8 cellular contexts compared by ENCODE assay signal in genomic region chr3:42654331-42655201, GRCh38. TPM values are rescaled to one million over a fixed set of nuclear protein-coding genes. Genes with fewer than 3 reads are reported as not detected.
DNase-seq lines count a peak whose midpoint lies in the region; ATAC-seq and TF ChIP-seq lines count a peak whose summit lies in the region.

No MANE protein-coding gene starts in this region.

- H3K4me3 Mint-ChIP-seq in activated T-cell treated with anti-CD3 and anti-CD28 coated beads, Interleukin-2, amount 50 U/mL, for 4 hours = peak overlapping the region; percentile 59
- H3K4me3 Mint-ChIP-seq in natural killer cell = peak overlapping the region; percentile 64

- H3K27ac Mint-ChIP-seq in natural killer cell = peak overlapping the region in 1 of 2 donors; percentile 20

- no peaks in the 10 kb centered on the region for H3K79me2 ChIP-seq in DOHH2 (ENCODE audit: control insufficient read depth, low read length)

- peak overlapping the region; percentile 46 for H3K4me2 ChIP-seq in DOHH2 (ENCODE audit: low read length)

- DNase-seq in HL-60 (ENCODE audit: low read depth in 1 of 2, low spot score in 1 of 2) (no peak), foreskin keratinocyte (no peak), natural killer cell (no peak), amniotic stem cell (lab: John Stamatoyannopoulos, UW) (no peak), HUDEP-2 (lab: John Stamatoyannopoulos, UW; ENCODE audit: unreplicated experiment in 76 of 76) (no peak)
- DNase-seq in activated T-cell treated with anti-CD3 and anti-CD28 coated beads, Interleukin-2, amount 50 U/mL, for 4 hours = no peak

- no peaks in the 10 kb centered on the region for H3K36me3 Mint-ChIP-seq in activated T-cell treated with anti-CD3 and anti-CD28 coated beads, Interleukin-2, amount 50 U/mL, for 4 hours (ENCODE audit: insufficient read depth)
- no peaks in the 10 kb centered on the region for H3K36me3 Mint-ChIP-seq in natural killer cell

- H3K9me3 ChIP-seq in DOHH2 (ENCODE audit: control insufficient read depth, insufficient read depth, low read length) = no peaks in the 10 kb centered on the region

- intact Hi-C loops in natural killer cell (cut with micrococcal nuclease) = no loop called here

- H3F3A ChIP-seq in DOHH2 (ENCODE audit: control insufficient read depth, insufficient read depth) = no peaks in the 10 kb centered on the region

- H3K4me1 ChIP-seq in DOHH2 (ENCODE audit: control insufficient read depth, low read length) (peaks cover 13% of the 10 kb centered on the region), foreskin keratinocyte (peaks cover 11% of the 10 kb centered on the region)

- no peaks in the 10 kb centered on the region for H3K9me3 Mint-ChIP-seq in activated T-cell treated with anti-CD3 and anti-CD28 coated beads, Interleukin-2, amount 50 U/mL, for 4 hours
- H3K9me3 Mint-ChIP-seq in natural killer cell = no peaks in the 10 kb centered on the region

- no peak overlapping the region for H3K27ac ChIP-seq in DOHH2 (ENCODE audit: low read depth, low read length)
- peak overlapping the region; percentile 39 for H3K27ac ChIP-seq in HL-60 (replicated peaks)
- H3K27ac ChIP-seq in foreskin keratinocyte = peak overlapping the region; percentile 71

- peak; percentile 64 to 72 for ATAC-seq in activated T-cell treated with anti-CD3 and anti-CD28 coated beads, Interleukin-2, amount 50 U/mL, for 4 hours
- ATAC-seq in foreskin keratinocyte (no peak), natural killer cell (peak; percentile 60 to 78 (median 76)), GM19035 (IDR thresholded peaks at IDR 0.05; ENCODE audit: unreplicated experiment) (no peak)

- no peaks in the 10 kb centered on the region for H3K27me3 Mint-ChIP-seq in activated T-cell treated with anti-CD3 and anti-CD28 coated beads, Interleukin-2, amount 50 U/mL, for 4 hours (ENCODE audit: low read depth)
- no peaks in the 10 kb centered on the region for H3K27me3 Mint-ChIP-seq in natural killer cell (ENCODE audit: low read depth in 2 of 2)

- TF ChIP-seq CTCF in DOHH2 (IDR thresholded peaks at IDR 0.05; ENCODE audit: low read depth, low read length, poor library complexity, severe bottlenecking) = peak; percentile 28
- TF ChIP-seq CTCF in HL-60 (IDR thresholded peaks at IDR 0.05; ENCODE audit: insufficient read depth, low read length) = no peak
- peak; percentile 34 for TF ChIP-seq CTCF in foreskin keratinocyte (conservative IDR thresholded peaks at IDR 0.05)
- TF ChIP-seq CTCF in natural killer cell (IDR thresholded peaks at IDR 0.05) = no peak

- H4K20me1 ChIP-seq in DOHH2 (ENCODE audit: control insufficient read depth, insufficient read depth, low read depth, low read length) = no peaks in the 10 kb centered on the region

- peaks cover 12% of the 10 kb centered on the region for H3K4me1 Mint-ChIP-seq in activated T-cell treated with anti-CD3 and anti-CD28 coated beads, Interleukin-2, amount 50 U/mL, for 4 hours (ENCODE audit: low read depth)
- peaks cover 0 to 47% of the 10 kb centered on the region in 2 donors for H3K4me1 Mint-ChIP-seq in natural killer cell

- no peaks in the 10 kb centered on the region for H3K9me2 ChIP-seq in DOHH2 (replicated peaks; ENCODE audit: control insufficient read depth, low read length)

- H3K36me3 ChIP-seq in DOHH2 (ENCODE audit: control insufficient read depth, low read length) = no peaks in the 10 kb centered on the region

- H3K27me3 ChIP-seq in DOHH2 (ENCODE audit: control insufficient read depth, low read length) = peaks cover 15% of the 10 kb centered on the region
- no peaks in the 10 kb centered on the region for H3K27me3 ChIP-seq in HL-60 (ENCODE audit: insufficient read depth, poor library complexity, severe bottlenecking)
- no peaks in the 10 kb centered on the region for H3K27me3 ChIP-seq in foreskin keratinocyte

- peak overlapping the region; percentile 28; the same call in 1 of the 2 replicates for H3K4me3 ChIP-seq in DOHH2 (ENCODE audit: low read length)
- peak overlapping the region; percentile 71 for H3K4me3 ChIP-seq in HL-60 (replicated peaks; ENCODE audit: insufficient read depth, low read length)

RNA-seq across cellular contexts. Expression of gene ZBTB47, which starts 1.1 kb away (rescaled TPM):
- under 1 TPM; 0.26 to 0.79 (median 0.56) TPM for total RNA-seq in activated T-cell treated with anti-CD3 and anti-CD28 coated beads, Interleukin-2, amount 50 U/mL, for 4 hours
- 7.7 and 8.7 TPM in 2 replicates for total RNA-seq in foreskin keratinocyte
- polyA plus RNA-seq in foreskin keratinocyte = 5.3 and 6.1 TPM in 2 replicates
- total RNA-seq in natural killer cell = 1 to 10 TPM; 2.1 to 3.0 (median 3.0) TPM

RNA-seq across cellular contexts. Expression of gene KLHL40, which starts 30.8 kb away (rescaled TPM):
- not detected for total RNA-seq in activated T-cell treated with anti-CD3 and anti-CD28 coated beads, Interleukin-2, amount 50 U/mL, for 4 hours
- total RNA-seq in foreskin keratinocyte = not detected in 2 replicates
- not detected in 2 replicates for polyA plus RNA-seq in foreskin keratinocyte
- not detected for total RNA-seq in natural killer cell

RNA-seq across cellular contexts. Expression of gene HHATL, which starts 48.0 kb away (rescaled TPM):
- not detected for total RNA-seq in activated T-cell treated with anti-CD3 and anti-CD28 coated beads, Interleukin-2, amount 50 U/mL, for 4 hours
- not detected in 2 replicates for total RNA-seq in foreskin keratinocyte
- polyA plus RNA-seq in foreskin keratinocyte = not detected in 2 replicates
- not detected for total RNA-seq in natural killer cell

RNA-seq across cellular contexts. Expression of gene NKTR, which starts 54.1 kb away (rescaled TPM):
- 10 to 100 TPM; 44.2 to 48.1 (median 46.7) TPM for total RNA-seq in activated T-cell treated with anti-CD3 and anti-CD28 coated beads, Interleukin-2, amount 50 U/mL, for 4 hours
- total RNA-seq in foreskin keratinocyte (24.7 and 26.9 TPM in 2 replicates), natural killer cell (100 to 1,000 TPM; 212 to 252 (median 217) TPM)
- polyA plus RNA-seq in foreskin keratinocyte = 3.3 and 3.5 TPM in 2 replicates

Comparison
In these comparisons a context has a peak if more than half of its experiments do, and no peak if none do; other contexts are left out.
1. CTCF ChIP-seq: peak in DOHH2 (single experiment) and foreskin keratinocyte (single experiment); none in HL-60 (single experiment) and natural killer cell (single experiment).
2. ATAC-seq: peak in activated T-cell treated with anti-CD3 and anti-CD28 coated beads, Interleukin-2, amount 50 U/mL, for 4 hours (2 of 2) and natural killer cell (3 of 3); none in foreskin keratinocyte (single experiment) and GM19035 (single experiment).